ENCODE assay signal across 26 cellular contexts in genomic region chr2:150812664-150813408, GRCh38.
"Had no signal": no experiment of that assay in that cellular context is flagged by ENCODE, and none has a peak within 500 bp of the region (broad histone marks: within the 10 kb centered on the region; RNA-seq: fewer than 3 reads in every experiment).

No MANE protein-coding gene starts in this region.

- H3K27ac Mint-ChIP-seq: activated CD4-positive, alpha-beta T cell treated with anti-CD3 and anti-CD28 coated beads, Interleukin-2, amount 10 ng/mL, durations not matched to agents 7 days and 5 days; activated CD8-positive, alpha-beta memory T cell treated with anti-CD3 and anti-CD28 coated beads, Interleukin-2, amount 10 ng/mL, durations not matched to agents 7 days and 5 days; activated CD8-positive, alpha-beta T cell treated with anti-CD3 and anti-CD28 coated beads for 36 hours; activated naive CD8-positive, alpha-beta T cell treated with anti-CD3 and anti-CD28 coated beads, Interleukin-2, amount 50 U/mL, for 24 hours; activated T-helper 1 cell treated with anti-CD3 and anti-CD28 coated beads, Interleukin-12 subunit alpha, Interleukin-12 subunit beta, Interleukin-2, Interleukin-4 antibody, amounts not matched to agents 30 ng/mL and 10 ng/mL and 1 ng/mL, durations not matched to agents 14 hours and 24 hours and 36 hours; endodermal cell; immature natural killer cell; naive thymus-derived CD4-positive, alpha-beta T cell; neural progenitor cell; T-helper 2 cell treated with Interferon-gamma antibody and Interleukin-4, amounts not matched to agents 5 μg/mL and 100 μg/mL, for 36 hours had no signal

- H3K9me3 Mint-ChIP-seq: activated CD4-positive, alpha-beta T cell treated with anti-CD3 and anti-CD28 coated beads, Interleukin-2, amount 10 ng/mL, durations not matched to agents 7 days and 5 days; activated CD8-positive, alpha-beta T cell treated with anti-CD3 and anti-CD28 coated beads for 36 hours; activated naive CD8-positive, alpha-beta T cell treated with anti-CD3 and anti-CD28 coated beads, Interleukin-2, amount 50 U/mL, for 24 hours; activated T-helper 1 cell treated with anti-CD3 and anti-CD28 coated beads, Interleukin-12 subunit alpha, Interleukin-12 subunit beta, Interleukin-2, Interleukin-4 antibody, amounts not matched to agents 30 ng/mL and 10 ng/mL and 1 ng/mL, durations not matched to agents 14 hours and 24 hours and 36 hours; endodermal cell; neural progenitor cell; T-helper 2 cell treated with Interferon-gamma antibody and Interleukin-4, amounts not matched to agents 5 μg/mL and 100 μg/mL, for 36 hours had no signal

- H3K4me1 ChIP-seq: body of pancreas, heart right ventricle, neural progenitor cell, upper lobe of left lung had no signal

- H3K27ac ChIP-seq: body of pancreas, cardiac muscle cell, epithelial cell of prostate, heart right ventricle, neural progenitor cell, upper lobe of left lung, WERI-Rb-1 had no signal

- H3K9ac ChIP-seq: neural progenitor cell had no signal

- H3K9me3 ChIP-seq: body of pancreas, heart right ventricle, upper lobe of left lung had no signal

- H3K36me3 Mint-ChIP-seq: activated CD8-positive, alpha-beta memory T cell treated with anti-CD3 and anti-CD28 coated beads, Interleukin-2, amount 10 ng/mL, durations not matched to agents 7 days and 5 days; immature natural killer cell; naive thymus-derived CD4-positive, alpha-beta T cell; neural progenitor cell had no signal

- H3K4me3 ChIP-seq: body of pancreas, cardiac muscle cell, heart right ventricle, lung, neural progenitor cell, upper lobe of left lung had no signal

- H3K4me3 Mint-ChIP-seq: activated CD4-positive, alpha-beta T cell treated with anti-CD3 and anti-CD28 coated beads, Interleukin-2, amount 10 ng/mL, durations not matched to agents 7 days and 5 days; activated CD8-positive, alpha-beta memory T cell treated with anti-CD3 and anti-CD28 coated beads, Interleukin-2, amount 10 ng/mL, durations not matched to agents 7 days and 5 days; activated CD8-positive, alpha-beta T cell treated with anti-CD3 and anti-CD28 coated beads for 36 hours; activated naive CD8-positive, alpha-beta T cell treated with anti-CD3 and anti-CD28 coated beads, Interleukin-2, amount 50 U/mL, for 24 hours; activated T-helper 1 cell treated with anti-CD3 and anti-CD28 coated beads, Interleukin-12 subunit alpha, Interleukin-12 subunit beta, Interleukin-2, Interleukin-4 antibody, amounts not matched to agents 30 ng/mL and 10 ng/mL and 1 ng/mL, durations not matched to agents 14 hours and 24 hours and 36 hours; endodermal cell; immature natural killer cell; naive thymus-derived CD4-positive, alpha-beta T cell; neural progenitor cell; T-helper 2 cell treated with Interferon-gamma antibody and Interleukin-4, amounts not matched to agents 5 μg/mL and 100 μg/mL, for 36 hours had no signal

- H3K4me2 ChIP-seq: neural progenitor cell had no signal

- H3K27me3 Mint-ChIP-seq: activated CD4-positive, alpha-beta T cell treated with anti-CD3 and anti-CD28 coated beads, Interleukin-2, amount 10 ng/mL, durations not matched to agents 7 days and 5 days; activated CD8-positive, alpha-beta memory T cell treated with anti-CD3 and anti-CD28 coated beads, Interleukin-2, amount 10 ng/mL, durations not matched to agents 7 days and 5 days; activated naive CD8-positive, alpha-beta T cell treated with anti-CD3 and anti-CD28 coated beads, Interleukin-2, amount 50 U/mL, for 24 hours had no signal

- DNase-seq: activated CD4-positive, alpha-beta T cell treated with anti-CD3 and anti-CD28 coated beads, Interleukin-2, amount 10 ng/mL, durations not matched to agents 7 days and 5 days; activated CD4-positive, CD25-positive, alpha-beta regulatory T cell treated with anti-CD3 and anti-CD28 coated beads, Interleukin-2, amount 50 U/mL, for 72 hours; activated CD8-positive, alpha-beta memory T cell treated with anti-CD3 and anti-CD28 coated beads, Interleukin-2, amount 10 ng/mL, durations not matched to agents 7 days and 5 days; activated CD8-positive, alpha-beta T cell treated with anti-CD3 and anti-CD28 coated beads for 36 hours; activated gamma-delta T cell; activated naive CD4-positive, alpha-beta T cell treated with anti-CD3 and anti-CD28 coated beads, Interleukin-2, amount 50 U/mL, for 16 hours; activated naive CD8-positive, alpha-beta T cell treated with anti-CD3 and anti-CD28 coated beads, Interleukin-2, amount 50 U/mL, for 24 hours; activated T-cell treated with anti-CD3 and anti-CD28 coated beads for 4 hours; anterior cingulate cortex; body of pancreas; cortex of kidney; endodermal cell; heart right ventricle; immature natural killer cell; naive thymus-derived CD4-positive, alpha-beta T cell; stimulated activated CD4-positive, alpha-beta T cell treated with anti-CD3 and anti-CD28 coated beads, Interleukin-4, amount 100 ng/mL, for 24 hours; stimulated activated naive CD8-positive, alpha-beta T cell treated with anti-CD3 and anti-CD28 coated beads, Interleukin-15, Interleukin-2, amounts not matched to agents 100 U/mL and 50 U/mL, for 24 hours; upper lobe of left lung; WERI-Rb-1 had no signal

- ATAC-seq: activated CD8-positive, alpha-beta memory T cell treated with anti-CD3 and anti-CD28 coated beads, Interleukin-2, amount 10 ng/mL, durations not matched to agents 7 days and 5 days; activated CD8-positive, alpha-beta T cell treated with anti-CD3 and anti-CD28 coated beads for 36 hours; activated naive CD8-positive, alpha-beta T cell treated with anti-CD3 and anti-CD28 coated beads, Interleukin-2, amount 50 U/mL, for 24 hours; body of pancreas; heart right ventricle; left lobe of liver; naive thymus-derived CD4-positive, alpha-beta T cell; stimulated activated naive CD8-positive, alpha-beta T cell treated with anti-CD3 and anti-CD28 coated beads, Interleukin-15, Interleukin-2, amounts not matched to agents 100 U/mL and 50 U/mL, for 24 hours had no signal

- H3K4me1 Mint-ChIP-seq: activated CD4-positive, alpha-beta T cell treated with anti-CD3 and anti-CD28 coated beads, Interleukin-2, amount 10 ng/mL, durations not matched to agents 7 days and 5 days; activated CD8-positive, alpha-beta memory T cell treated with anti-CD3 and anti-CD28 coated beads, Interleukin-2, amount 10 ng/mL, durations not matched to agents 7 days and 5 days; activated naive CD8-positive, alpha-beta T cell treated with anti-CD3 and anti-CD28 coated beads, Interleukin-2, amount 50 U/mL, for 24 hours; immature natural killer cell; naive thymus-derived CD4-positive, alpha-beta T cell had no signal

- H3K27me3 ChIP-seq: body of pancreas, cardiac muscle cell, heart right ventricle, neural progenitor cell, upper lobe of left lung had no signal

- H3K36me3 ChIP-seq: cardiac muscle cell, heart right ventricle, neural progenitor cell, upper lobe of left lung, WERI-Rb-1 had no signal

- H2AFZ ChIP-seq: neural progenitor cell had no signal
